ENCODE assay signal across 1 cellular context in the genomic region with DNA sequence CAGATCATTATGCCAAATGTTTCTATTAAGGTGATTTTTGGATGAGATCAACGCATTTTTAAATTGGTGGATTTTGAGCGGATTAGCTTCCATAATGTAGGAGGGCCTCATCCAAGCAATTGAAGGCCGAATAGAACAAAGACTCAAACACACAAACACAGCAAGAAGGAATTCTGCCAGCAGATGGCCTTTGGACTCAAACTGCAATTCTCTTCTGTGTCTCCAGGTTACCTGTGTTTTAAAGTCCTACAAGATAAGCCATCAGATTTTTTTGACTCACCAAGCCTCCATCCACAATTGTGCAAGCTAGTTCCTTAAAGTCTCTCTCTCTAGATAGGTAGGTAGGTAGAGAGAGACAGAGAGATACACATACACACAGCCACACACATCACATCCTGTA.
TF ChIP-seq lines count a peak whose summit lies in the region.

No MANE protein-coding gene starts in this region.

TF ChIP-seq in WTC11, 78 proteins besides CTCF, POLR2A, EP300 and RAD21 (continued from another document):
- TF ChIP-seq, protein P1, sequence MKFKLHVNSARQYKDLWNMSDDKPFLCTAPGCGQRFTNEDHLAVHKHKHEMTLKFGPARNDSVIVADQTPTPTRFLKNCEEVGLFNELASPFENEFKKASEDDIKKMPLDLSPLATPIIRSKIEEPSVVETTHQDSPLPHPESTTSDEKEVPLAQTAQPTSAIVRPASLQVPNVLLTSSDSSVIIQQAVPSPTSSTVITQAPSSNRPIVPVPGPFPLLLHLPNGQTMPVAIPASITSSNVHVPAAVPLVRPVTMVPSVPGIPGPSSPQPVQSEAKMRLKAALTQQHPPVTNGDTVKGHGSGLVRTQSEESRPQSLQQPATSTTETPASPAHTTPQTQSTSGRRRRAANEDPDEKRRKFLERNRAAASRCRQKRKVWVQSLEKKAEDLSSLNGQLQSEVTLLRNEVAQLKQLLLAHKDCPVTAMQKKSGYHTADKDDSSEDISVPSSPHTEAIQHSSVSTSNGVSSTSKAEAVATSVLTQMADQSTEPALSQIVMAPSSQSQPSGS (CRISPR knock-in tag; IDR thresholded peaks at IDR 0.05; ENCODE audit: borderline replicate concordance, low read depth) = no peak
